17 cellular contexts compared by ENCODE assay signal in genomic region chr5:534743-535671, GRCh38.
"Had no signal": no experiment of that assay in that cellular context is flagged by ENCODE, and none has a peak within 500 bp of the region (broad histone marks: within the 10 kb centered on the region; RNA-seq: fewer than 3 reads in every experiment).

No MANE protein-coding gene starts in this region.

- H3K4me1 ChIP-seq: parathyroid adenoma had no signal

- H3K79me2 ChIP-seq: parathyroid adenoma had no signal

- H3K9me3 ChIP-seq: heart right ventricle, neutrophil had no signal

- H2AFZ ChIP-seq: parathyroid adenoma had no signal

- H3K9me3 Mint-ChIP-seq: activated CD8-positive, alpha-beta T cell treated with anti-CD3 and anti-CD28 coated beads for 36 hours; activated T-cell treated with anti-CD3 and anti-CD28 coated beads, Interleukin-2, amount 50 U/mL, for 4 hours; effector memory CD8-positive, alpha-beta T cell; naive thymus-derived CD8-positive, alpha-beta T cell had no signal

- H3K27ac ChIP-seq: heart right ventricle, neutrophil, parathyroid adenoma, VCaP had no signal

- H3K4me3 Mint-ChIP-seq: activated CD8-positive, alpha-beta T cell treated with anti-CD3 and anti-CD28 coated beads for 36 hours; activated naive CD8-positive, alpha-beta T cell; activated T-cell treated with anti-CD3 and anti-CD28 coated beads, Interleukin-2, amount 50 U/mL, for 4 hours; effector memory CD8-positive, alpha-beta T cell; naive thymus-derived CD8-positive, alpha-beta T cell had no signal

- H3K4me3 ChIP-seq: heart right ventricle had no signal

- DNase-seq: activated CD4-positive, alpha-beta T cell treated with anti-CD3 and anti-CD28 coated beads for 4 hours; activated CD8-positive, alpha-beta T cell treated with anti-CD3 and anti-CD28 coated beads for 36 hours; activated effector memory CD4-positive, alpha-beta T cell treated with Interleukin-2 at 50 U/mL for 16 hours; activated T-cell treated with anti-CD3 and anti-CD28 coated beads, Interleukin-2, amount 50 U/mL, for 4 hours; anterior cingulate cortex; dermis blood vessel endothelial cell; effector memory CD8-positive, alpha-beta T cell; foreskin melanocyte; mesenchymal stem cell; stimulated activated CD4-positive, alpha-beta T cell treated with anti-CD3 and anti-CD28 coated beads, Interleukin-1b, Interleukin-23, amount 100 ng/mL, for 48 hours had no signal

- H3K36me3 ChIP-seq: heart right ventricle, neutrophil had no signal

- H3K36me3 Mint-ChIP-seq: activated naive CD8-positive, alpha-beta T cell; naive thymus-derived CD8-positive, alpha-beta T cell had no signal

- H3K27ac Mint-ChIP-seq: activated CD8-positive, alpha-beta T cell treated with anti-CD3 and anti-CD28 coated beads for 36 hours; activated naive CD8-positive, alpha-beta T cell; effector memory CD8-positive, alpha-beta T cell; naive thymus-derived CD8-positive, alpha-beta T cell had no signal

- ATAC-seq: activated CD8-positive, alpha-beta T cell treated with anti-CD3 and anti-CD28 coated beads for 36 hours; activated T-cell treated with anti-CD3 and anti-CD28 coated beads, Interleukin-2, amount 50 U/mL, for 4 hours; effector memory CD8-positive, alpha-beta T cell; heart right ventricle; naive thymus-derived CD8-positive, alpha-beta T cell; SK-N-SH treated with all-trans-retinoic acid at 6 μM for 48 hours had no signal

- H3K9ac ChIP-seq: parathyroid adenoma had no signal
